Comparison of ENCODE assay signal across 11 cellular contexts in the genomic region with DNA sequence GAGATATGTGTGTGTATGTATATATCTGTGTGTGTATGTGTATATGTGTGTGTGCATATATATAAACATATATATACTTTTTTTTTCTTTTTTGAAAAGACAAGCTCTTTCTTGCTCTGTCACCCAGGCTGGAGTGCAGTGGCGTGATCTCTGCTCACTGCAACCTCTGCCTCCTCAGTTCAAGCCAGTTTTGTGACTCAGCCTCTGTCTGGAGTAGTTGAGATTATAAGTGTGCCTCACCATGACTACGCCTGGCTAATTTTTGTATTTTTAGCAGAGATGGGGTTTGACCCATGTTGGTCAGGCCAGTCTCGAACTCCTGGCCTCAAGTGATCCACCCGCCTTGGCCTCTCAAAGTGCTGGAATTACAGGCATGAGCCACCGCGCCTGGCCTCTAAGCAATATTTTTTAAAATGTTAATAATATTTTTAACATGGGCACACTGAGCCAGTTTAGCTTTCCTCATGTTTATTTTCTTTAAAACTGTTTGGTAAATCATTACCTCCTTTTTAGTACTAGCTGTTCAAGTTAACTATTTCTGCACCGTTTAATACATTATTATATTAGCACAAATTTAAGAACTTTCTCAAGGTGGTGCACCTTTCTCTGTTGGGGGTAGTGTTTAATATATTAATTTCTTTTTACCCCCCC. TPM values are rescaled to one million over a fixed set of nuclear protein-coding genes. Genes with fewer than 3 reads are reported as not detected.
DNase-seq lines count a peak whose midpoint lies in the region.
"Had no signal": no experiment of that assay in that cellular context is flagged by ENCODE, and none has a peak within 500 bp of the region (broad histone marks: within the 10 kb centered on the region; RNA-seq: fewer than 3 reads in every experiment).

No MANE protein-coding gene starts in this region.

- H2AK5ac ChIP-seq in mesenchymal stem cell (ENCODE audit: low read length, severe bottlenecking) = no peak overlapping the region
- H2AK5ac ChIP-seq in neuronal stem cell (ENCODE audit: low read depth, low read length) = no peak overlapping the region

- H2BK15ac ChIP-seq in mesenchymal stem cell (ENCODE audit: low read depth, poor library complexity, severe bottlenecking) = no peak overlapping the region
- no peak overlapping the region for H2BK15ac ChIP-seq in neuronal stem cell (ENCODE audit: low read length)

- H2AFZ ChIP-seq in mesenchymal stem cell (ENCODE audit: low read depth, low read length) = no peak overlapping the region
- no peak overlapping the region for H2AFZ ChIP-seq in neuronal stem cell (ENCODE audit: low read length)

- H2BK120ac ChIP-seq in mesenchymal stem cell (ENCODE audit: low read depth, low read length) = no peak overlapping the region
- H2BK120ac ChIP-seq in neuronal stem cell (ENCODE audit: low read depth, low read length) = no peak overlapping the region

- H2BK5ac ChIP-seq in mesenchymal stem cell (ENCODE audit: low read depth, low read length, poor library complexity, severe bottlenecking) = no peak overlapping the region
- no peak overlapping the region for H2BK5ac ChIP-seq in neuronal stem cell (ENCODE audit: low read length)

- no peak overlapping the region for H2BK12ac ChIP-seq in mesenchymal stem cell (ENCODE audit: low read length in 2 of 2)
- H2BK12ac ChIP-seq in neuronal stem cell (ENCODE audit: low read length) = no peak overlapping the region

- no peak overlapping the region for H3K23ac ChIP-seq in mesenchymal stem cell (ENCODE audit: low read length in 2 of 2)
- no peak overlapping the region for H3K23ac ChIP-seq in neuronal stem cell (ENCODE audit: low read depth, low read length, poor library complexity)

- H3K4me3 ChIP-seq in MG63 (no peak overlapping the region), mesenchymal stem cell (ENCODE audit: insufficient read depth in 1 of 2, low read depth in 1 of 2, low read length in 2 of 2) (no peak overlapping the region), neuronal stem cell (ENCODE audit: low read length in 2 of 2) (no peak overlapping the region)
- H3K4me3 ChIP-seq: lung had no signal

- H3K27me3 ChIP-seq in MG63 = no peaks in the 10 kb centered on the region
- H3K27me3 ChIP-seq in mesenchymal stem cell (ENCODE audit: control insufficient read depth in 1 of 2, insufficient read depth in 1 of 2, low read length in 2 of 2) = no peaks in the 10 kb centered on the region
- H3K27me3 ChIP-seq in neuronal stem cell (ENCODE audit: control insufficient read depth in 3 of 3, insufficient read depth in 3 of 3, low read depth in 1 of 3, low read length in 3 of 3) = no peaks in the 10 kb centered on the region

- no peak overlapping the region for H4K91ac ChIP-seq in mesenchymal stem cell (ENCODE audit: low read length)
- H4K91ac ChIP-seq in neuronal stem cell (ENCODE audit: low read depth, low read length, poor library complexity) = no peak overlapping the region

- H3K14ac ChIP-seq in mesenchymal stem cell (ENCODE audit: low read length in 2 of 2) (no peak overlapping the region), neuronal stem cell (ENCODE audit: low read length) (no peak overlapping the region)

- no peaks in the 10 kb centered on the region for H3K79me1 ChIP-seq in mesenchymal stem cell (replicated peaks; ENCODE audit: low read length, poor library complexity, severe bottlenecking)
- no peaks in the 10 kb centered on the region for H3K79me1 ChIP-seq in neuronal stem cell (ENCODE audit: low read depth, low read length)

- H4K8ac ChIP-seq in mesenchymal stem cell (ENCODE audit: low read length) (no peak overlapping the region), neuronal stem cell (ENCODE audit: low read depth, low read length) (no peak overlapping the region)

- peaks cover 11% of the 10 kb centered on the region for H3K4me1 ChIP-seq in mesenchymal stem cell (ENCODE audit: control insufficient read depth, insufficient read depth, low read depth, low read length)
- no peaks in the 10 kb centered on the region for H3K4me1 ChIP-seq in neuronal stem cell (ENCODE audit: control insufficient read depth in 2 of 2, insufficient read depth in 1 of 2, low read depth in 1 of 2, low read length in 2 of 2)

- H3K4me2 ChIP-seq in mesenchymal stem cell (ENCODE audit: low read length, poor library complexity, severe bottlenecking) (no peak overlapping the region), neuronal stem cell (ENCODE audit: insufficient read depth, low read length, poor library complexity, severe bottlenecking) (no peak overlapping the region)

- H3K36me3 ChIP-seq in MG63 = no peaks in the 10 kb centered on the region
- H3K36me3 ChIP-seq in mesenchymal stem cell (ENCODE audit: control insufficient read depth in 1 of 2, insufficient read depth in 2 of 2, low read depth in 1 of 2, low read length in 2 of 2) = no peaks in the 10 kb centered on the region
- H3K36me3 ChIP-seq in neuronal stem cell (replicated peaks in 1 of 2; ENCODE audit: control insufficient read depth in 2 of 2, insufficient read depth in 2 of 2, low read length in 2 of 2) = no peaks in the 10 kb centered on the region

- H3K4ac ChIP-seq in mesenchymal stem cell (ENCODE audit: low read depth in 1 of 2, low read length in 2 of 2) (no peak overlapping the region), neuronal stem cell (ENCODE audit: low read length) (no peak overlapping the region)

- WGBS in mesenchymal stem cell = 2% methylated on average over 3 of the region's 7 CpGs
- WGBS in neuronal stem cell (ENCODE audit: extremely low coverage in 2 of 2, insufficient read length in 2 of 2, insufficient replicate concordance in 1 of 2), 2 donors = no CpG with 5 or more reads among the region's 7 CpGs

- H3K9ac ChIP-seq in mesenchymal stem cell (ENCODE audit: low read length) (peak overlapping the region; percentile 93), neuronal stem cell (ENCODE audit: low read depth, low read length, poor library complexity) (no peak overlapping the region)

- DNase-seq in Daoy (ENCODE audit: low read depth) = peak; percentile 65
- DNase-seq in MG63 = peak; percentile 85
- peak; percentile 56 for DNase-seq in dermis blood vessel endothelial cell
- DNase-seq in mesenchymal stem cell = peak; percentile 95
- no peak for DNase-seq in NCI-H2029 (lab: John Stamatoyannopoulos, UW)
- no peak for DNase-seq in NCI-H748 (lab: John Stamatoyannopoulos, UW; ENCODE audit: unreplicated experiment)
- no peak for DNase-seq in neuronal stem cell (ENCODE audit: low spot score)
- no peak for DNase-seq in occipital lobe (lab: John Stamatoyannopoulos, UW)
- DNase-seq: activated CD4-positive, alpha-beta T cell treated with anti-CD3 and anti-CD28 coated beads, Interleukin-2, amount 50 U/mL, for 1 hour; DMS 273 treated with DMSO at 0.1 percent for 48 hours had no signal

- H3K9me3 ChIP-seq in MG63 = no peaks in the 10 kb centered on the region
- H3K9me3 ChIP-seq in mesenchymal stem cell (ENCODE audit: control insufficient read depth, low read length) = no peaks in the 10 kb centered on the region
- no peaks in the 10 kb centered on the region for H3K9me3 ChIP-seq in neuronal stem cell (replicated peaks in 1 of 2; ENCODE audit: control insufficient read depth in 2 of 2, insufficient read depth in 1 of 2, low read depth in 1 of 2, low read length in 2 of 2)

- H3K27ac ChIP-seq in mesenchymal stem cell (ENCODE audit: low read length, poor library complexity, severe bottlenecking) (peak overlapping the region; percentile 65), neuronal stem cell (replicated peaks; ENCODE audit: low read length) (no peak overlapping the region)

- H3K18ac ChIP-seq in mesenchymal stem cell (ENCODE audit: low read depth in 1 of 2, low read length in 2 of 2) (peak overlapping the region in 1 of 2 experiments; percentile 33), neuronal stem cell (ENCODE audit: low read length) (no peak overlapping the region)

RNA-seq across cellular contexts. Expression of gene BBS12, which starts 33.3 kb away (rescaled TPM):
- 0.48 and 1.3 TPM in 2 replicates for total RNA-seq in Daoy (2014; rRNA removed; shearing (Covaris generic))
- 2.6 and 5.6 TPM in 2 replicates for total RNA-seq in MG63 (2014; rRNA removed; shearing (Covaris generic); ENCODE audit: low replicate concordance)
- total RNA-seq in dermis blood vessel endothelial cell (5.2 and 6.0 TPM in 2 replicates), occipital lobe (19.5 TPM)
- polyA plus RNA-seq in mesenchymal stem cell (2013, experiment 1 of 2) = 3.6 TPM
- polyA plus RNA-seq in mesenchymal stem cell (2013, experiment 2 of 2) = 3.7 TPM
- polyA plus RNA-seq in neuronal stem cell (2013, experiment 1 of 2) = 3.9 TPM
- polyA plus RNA-seq in neuronal stem cell (2013, experiment 2 of 2) = 3.9 TPM

Comparison
In these comparisons a context has a peak if more than half of its experiments do, and no peak if none do; other contexts are left out.
1. DNase-seq: peak in Daoy (single experiment), MG63 (single experiment), dermis blood vessel endothelial cell (single experiment) and mesenchymal stem cell (single experiment); none in NCI-H2029 (single experiment), NCI-H748 (single experiment), neuronal stem cell (single experiment) and occipital lobe (single experiment).